ENCODE assay signal across 8 cellular contexts in genomic region chr6:158817298-158818007, GRCh38. TPM values are rescaled to one million over a fixed set of nuclear protein-coding genes. Genes with fewer than 3 reads are reported as not detected.
DNase-seq lines count a peak whose midpoint lies in the region; ATAC-seq and TF ChIP-seq lines count a peak whose summit lies in the region.

No MANE protein-coding gene starts in this region.

- H3K36me3 ChIP-seq in neural cell (ENCODE audit: insufficient read depth, low read length): no peaks in the 10 kb centered on the region

- no peaks in the 10 kb centered on the region for H3K9me2 ChIP-seq in neural cell (ENCODE audit: insufficient read depth, low read length)

- no peaks in the 10 kb centered on the region for H3K9me3 ChIP-seq in neural cell (ENCODE audit: low read length)

- no peaks in the 10 kb centered on the region for H3K27me3 Mint-ChIP-seq in activated T-cell treated with anti-CD3 and anti-CD28 coated beads, Interleukin-2, amount 50 U/mL, for 24 hours

- peaks cover 57% of the 10 kb centered on the region for H3K36me3 Mint-ChIP-seq in activated T-cell treated with anti-CD3 and anti-CD28 coated beads, Interleukin-2, amount 50 U/mL, for 24 hours (ENCODE audit: low read depth)

- DNase-seq in DMS79 treated with DMSO at 0.1 percent for 48 hours (lab: John Stamatoyannopoulos, UW) (peak; percentile 69), NB4 (ENCODE audit: low read depth) (peak; percentile 35), foreskin fibroblast (peak in 1 of 2 donors; percentile 46), NK-92 (lab: John Stamatoyannopoulos, UW; ENCODE audit: unreplicated experiment) (no peak), superior temporal gyrus (ENCODE audit: extremely low spot score) (no peak)
- peak; percentile 56 for DNase-seq in activated T-cell treated with anti-CD3 and anti-CD28 coated beads, Interleukin-2, amount 50 U/mL, for 24 hours

- TF ChIP-seq EP300 in neural cell (conservative IDR thresholded peaks at IDR 0.05; ENCODE audit: poor library complexity, severe bottlenecking): no peak

- peaks cover 17% of the 10 kb centered on the region for H3K27me3 ChIP-seq in neural cell (ENCODE audit: insufficient read depth, low read depth, low read length)

- no peaks in the 10 kb centered on the region for H3F3A ChIP-seq in neural cell (ENCODE audit: insufficient read depth, low read length, poor library complexity, severe bottlenecking)

- peaks cover 3% of the 10 kb centered on the region for H3K9me3 Mint-ChIP-seq in activated T-cell treated with anti-CD3 and anti-CD28 coated beads, Interleukin-2, amount 50 U/mL, for 24 hours

- H3K27ac Mint-ChIP-seq in activated T-cell treated with anti-CD3 and anti-CD28 coated beads, Interleukin-2, amount 50 U/mL, for 24 hours: peak overlapping the region; percentile 99

- H3K9ac ChIP-seq in neural cell (ENCODE audit: low read length): no peak overlapping the region

- TF ChIP-seq RAD21 in neural cell (conservative IDR thresholded peaks at IDR 0.05): no peak

- peaks cover 61% of the 10 kb centered on the region for H3K4me1 Mint-ChIP-seq in activated T-cell treated with anti-CD3 and anti-CD28 coated beads, Interleukin-2, amount 50 U/mL, for 24 hours (ENCODE audit: low read depth)

- H4K20me1 ChIP-seq in neural cell (ENCODE audit: insufficient read depth): no peaks in the 10 kb centered on the region

- H3K4me3 ChIP-seq in NB4 (ENCODE audit: low read depth, low read length): peak overlapping the region; percentile 67
- peak overlapping the region; percentile 65 to 87 for H3K4me3 ChIP-seq in foreskin fibroblast (ENCODE audit: low read depth in 1 of 2, low read length in 2 of 2)
- peak overlapping the region; percentile 68 for H3K4me3 ChIP-seq in neural cell (ENCODE audit: low read length)

- no peak overlapping the region for H3K4me2 ChIP-seq in neural cell (ENCODE audit: low read length)

- TF ChIP-seq CTCF in NB4 (IDR thresholded peaks at IDR 0.05; ENCODE audit: low read depth, low read length) (no peak), foreskin fibroblast (IDR thresholded peaks at IDR 0.05; ENCODE audit: low read depth, low read length) (no peak), neural cell (IDR thresholded peaks at IDR 0.05; ENCODE audit: poor library complexity, severe bottlenecking) (no peak)

- H3K27ac ChIP-seq in neural cell (ENCODE audit: low read length): no peak overlapping the region

- peaks cover 8% of the 10 kb centered on the region for H3K79me2 ChIP-seq in neural cell (replicated peaks; ENCODE audit: insufficient read depth, low read length)

- peak overlapping the region; percentile 100 for H3K4me3 Mint-ChIP-seq in activated T-cell treated with anti-CD3 and anti-CD28 coated beads, Interleukin-2, amount 50 U/mL, for 24 hours

- no peak for ATAC-seq in HG02840 (IDR thresholded peaks at IDR 0.05; ENCODE audit: low FRiP score, unreplicated experiment)

- no peak for TF ChIP-seq POLR2A in NB4 (IDR thresholded peaks at IDR 0.05; ENCODE audit: extremely low read depth, insufficient read length)

- no peak overlapping the region for H2AFZ ChIP-seq in neural cell (ENCODE audit: low read depth, low read length)

TF ChIP-seq in neural cell, 6 proteins besides CTCF, POLR2A, EP300 and RAD21:
- no peak for TF ChIP-seq TAF1 (IDR thresholded peaks at IDR 0.05; ENCODE audit: low read depth)
- no peak for TF ChIP-seq EZH2 (IDR thresholded peaks at IDR 0.05; ENCODE audit: borderline replicate concordance, insufficient read depth, low read length, poor library complexity, severe bottlenecking)
- no peak for TF ChIP-seq SMC3 (conservative IDR thresholded peaks at IDR 0.05; ENCODE audit: poor library complexity)
- TF ChIP-seq REST (IDR thresholded peaks at IDR 0.05; ENCODE audit: borderline replicate concordance): no peak
- TF ChIP-seq POLR2AphosphoS5 (IDR thresholded peaks at IDR 0.05): no peak
- no peak for TF ChIP-seq MXI1 (conservative IDR thresholded peaks at IDR 0.05; ENCODE audit: poor library complexity, severe bottlenecking)
TF ChIP-seq in neural cell: peak in this region for 0.

RNA-seq across cellular contexts. Expression of gene EZR, which starts 1.7 kb away (rescaled TPM):
- 1.4 and 1.6 TPM in 2 replicates for polyA plus RNA-seq in neural cell
- 2.3 and 2.4 TPM in 2 replicates for polyA minus RNA-seq in neural cell

Comparison
In these comparisons a context has a peak if more than half of its experiments do, and no peak if none do; other contexts are left out.
1. DNase-seq: peak in DMS79 treated with DMSO at 0.1 percent for 48 hours (single experiment), NB4 (single experiment) and activated T-cell treated with anti-CD3 and anti-CD28 coated beads, Interleukin-2, amount 50 U/mL, for 24 hours (single experiment); none in NK-92 (single experiment) and superior temporal gyrus (single experiment).
2. Peak in every context shown above with its lines, with median percentiles within 50 percentile points of each other: H3K4me3 ChIP-seq.